Comparison of ENCODE assay signal across 1 cellular context in the genomic region with DNA sequence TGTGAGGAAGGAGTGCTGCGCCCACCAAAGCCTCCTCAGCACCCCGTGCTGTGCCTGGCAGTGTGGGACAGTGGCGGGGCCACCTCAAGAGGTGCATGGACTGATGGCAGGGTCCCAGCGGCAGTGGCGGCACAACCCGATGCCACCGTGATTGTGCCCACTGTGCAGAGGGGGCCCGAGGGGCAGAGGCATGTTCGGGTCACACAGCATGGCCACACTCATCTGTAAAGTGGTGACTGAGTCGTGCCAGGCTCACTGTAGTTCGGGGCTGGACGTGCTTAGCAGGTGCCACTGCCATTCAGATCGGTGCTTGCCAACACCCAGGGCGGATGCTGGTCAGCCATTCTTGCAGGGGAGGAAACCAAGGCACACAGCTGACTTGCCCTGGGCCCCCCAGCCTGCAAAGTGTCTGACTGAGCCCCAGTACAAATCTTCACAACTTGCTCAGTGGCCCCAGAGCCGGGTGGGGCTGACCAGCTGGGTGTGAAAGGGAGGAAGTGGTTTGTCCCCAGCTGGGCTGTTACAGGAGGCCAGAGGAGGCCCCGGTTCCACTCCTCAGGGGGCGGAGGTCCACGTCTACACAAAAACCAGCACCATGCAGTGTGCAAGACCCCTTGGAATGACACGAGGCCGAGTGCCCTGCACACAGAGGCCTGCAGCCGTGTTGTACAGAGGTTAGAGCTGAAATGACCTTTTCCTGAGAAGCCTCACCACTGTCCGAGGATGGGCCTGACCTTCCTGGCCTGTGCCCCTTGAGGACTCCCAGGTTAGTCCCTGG.
TF ChIP-seq lines count a peak whose summit lies in the region.

No MANE protein-coding gene starts in this region.

TF ChIP-seq in GM12878, 131 proteins besides CTCF, POLR2A, EP300 and RAD21 (continued from another document and continues in another):
- TF ChIP-seq, protein P1, sequence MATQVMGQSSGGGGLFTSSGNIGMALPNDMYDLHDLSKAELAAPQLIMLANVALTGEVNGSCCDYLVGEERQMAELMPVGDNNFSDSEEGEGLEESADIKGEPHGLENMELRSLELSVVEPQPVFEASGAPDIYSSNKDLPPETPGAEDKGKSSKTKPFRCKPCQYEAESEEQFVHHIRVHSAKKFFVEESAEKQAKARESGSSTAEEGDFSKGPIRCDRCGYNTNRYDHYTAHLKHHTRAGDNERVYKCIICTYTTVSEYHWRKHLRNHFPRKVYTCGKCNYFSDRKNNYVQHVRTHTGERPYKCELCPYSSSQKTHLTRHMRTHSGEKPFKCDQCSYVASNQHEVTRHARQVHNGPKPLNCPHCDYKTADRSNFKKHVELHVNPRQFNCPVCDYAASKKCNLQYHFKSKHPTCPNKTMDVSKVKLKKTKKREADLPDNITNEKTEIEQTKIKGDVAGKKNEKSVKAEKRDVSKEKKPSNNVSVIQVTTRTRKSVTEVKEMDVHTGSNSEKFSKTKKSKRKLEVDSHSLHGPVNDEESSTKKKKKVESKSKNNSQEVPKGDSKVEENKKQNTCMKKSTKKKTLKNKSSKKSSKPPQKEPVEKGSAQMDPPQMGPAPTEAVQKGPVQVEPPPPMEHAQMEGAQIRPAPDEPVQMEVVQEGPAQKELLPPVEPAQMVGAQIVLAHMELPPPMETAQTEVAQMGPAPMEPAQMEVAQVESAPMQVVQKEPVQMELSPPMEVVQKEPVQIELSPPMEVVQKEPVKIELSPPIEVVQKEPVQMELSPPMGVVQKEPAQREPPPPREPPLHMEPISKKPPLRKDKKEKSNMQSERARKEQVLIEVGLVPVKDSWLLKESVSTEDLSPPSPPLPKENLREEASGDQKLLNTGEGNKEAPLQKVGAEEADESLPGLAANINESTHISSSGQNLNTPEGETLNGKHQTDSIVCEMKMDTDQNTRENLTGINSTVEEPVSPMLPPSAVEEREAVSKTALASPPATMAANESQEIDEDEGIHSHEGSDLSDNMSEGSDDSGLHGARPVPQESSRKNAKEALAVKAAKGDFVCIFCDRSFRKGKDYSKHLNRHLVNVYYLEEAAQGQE (IDR thresholded peaks at IDR 0.05; ENCODE audit: low read depth, low read length): no peak
- TF ChIP-seq CEBPB (IDR thresholded peaks at IDR 0.05; ENCODE audit: borderline replicate concordance in 1 of 2, low read depth in 2 of 2, low read length in 2 of 2) (no peak), SIN3A (IDR thresholded peaks at IDR 0.05; ENCODE audit: low read depth, low read length) (0 out of 2 replicates have a peak, but pooled peaks have one; percentile 14), SMAD5 (IDR thresholded peaks at IDR 0.05; ENCODE audit: low read depth) (no peak), YY1 (IDR thresholded peaks at IDR 0.05; ENCODE audit: low read depth, low read length) (no peak), ASH2L (IDR thresholded peaks at IDR 0.05; ENCODE audit: borderline replicate concordance, low read depth) (no peak), RUNX3 (IDR thresholded peaks at IDR 0.05; ENCODE audit: low read length) (peak; percentile 76), BACH1 (IDR thresholded peaks at IDR 0.05; ENCODE audit: borderline replicate concordance) (no peak), SUZ12 (IDR thresholded peaks at IDR 0.05; ENCODE audit: unreplicated experiment) (no peak), HDAC6 (IDR thresholded peaks at IDR 0.05; ENCODE audit: unreplicated experiment) (no peak), RCOR1 (conservative IDR thresholded peaks at IDR 0.05; ENCODE audit: low read depth, low read length) (no peak), ZNF384 (IDR thresholded peaks at IDR 0.05; ENCODE audit: borderline replicate concordance, low read depth, low read length) (no peak), CHD1 (IDR thresholded peaks at IDR 0.05; ENCODE audit: low read depth, low read length) (no peak), MYC (IDR thresholded peaks at IDR 0.05; ENCODE audit: insufficient read depth, insufficient read length, insufficient replicate concordance, low read length, severe bottlenecking) (no peak), SMARCA5 (IDR thresholded peaks at IDR 0.05) (no peak), GATAD2B (conservative IDR thresholded peaks at IDR 0.05; ENCODE audit: low read depth) (0 out of 2 replicates have a peak, but pooled peaks have one; percentile 6), ETV6 (conservative IDR thresholded peaks at IDR 0.05 in 1 of 2, IDR thresholded peaks at IDR 0.05 in 1 of 2; ENCODE audit: borderline replicate concordance in 1 of 2, low read depth in 1 of 2) (0 out of 4 replicates have a peak, but pooled peaks of 1 of the 2 experiments have one; percentile 37)
- TF ChIP-seq, protein P2, sequence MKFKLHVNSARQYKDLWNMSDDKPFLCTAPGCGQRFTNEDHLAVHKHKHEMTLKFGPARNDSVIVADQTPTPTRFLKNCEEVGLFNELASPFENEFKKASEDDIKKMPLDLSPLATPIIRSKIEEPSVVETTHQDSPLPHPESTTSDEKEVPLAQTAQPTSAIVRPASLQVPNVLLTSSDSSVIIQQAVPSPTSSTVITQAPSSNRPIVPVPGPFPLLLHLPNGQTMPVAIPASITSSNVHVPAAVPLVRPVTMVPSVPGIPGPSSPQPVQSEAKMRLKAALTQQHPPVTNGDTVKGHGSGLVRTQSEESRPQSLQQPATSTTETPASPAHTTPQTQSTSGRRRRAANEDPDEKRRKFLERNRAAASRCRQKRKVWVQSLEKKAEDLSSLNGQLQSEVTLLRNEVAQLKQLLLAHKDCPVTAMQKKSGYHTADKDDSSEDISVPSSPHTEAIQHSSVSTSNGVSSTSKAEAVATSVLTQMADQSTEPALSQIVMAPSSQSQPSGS (IDR thresholded peaks at IDR 0.05; ENCODE audit: low read length): no peak
- TF ChIP-seq, protein P3, sequence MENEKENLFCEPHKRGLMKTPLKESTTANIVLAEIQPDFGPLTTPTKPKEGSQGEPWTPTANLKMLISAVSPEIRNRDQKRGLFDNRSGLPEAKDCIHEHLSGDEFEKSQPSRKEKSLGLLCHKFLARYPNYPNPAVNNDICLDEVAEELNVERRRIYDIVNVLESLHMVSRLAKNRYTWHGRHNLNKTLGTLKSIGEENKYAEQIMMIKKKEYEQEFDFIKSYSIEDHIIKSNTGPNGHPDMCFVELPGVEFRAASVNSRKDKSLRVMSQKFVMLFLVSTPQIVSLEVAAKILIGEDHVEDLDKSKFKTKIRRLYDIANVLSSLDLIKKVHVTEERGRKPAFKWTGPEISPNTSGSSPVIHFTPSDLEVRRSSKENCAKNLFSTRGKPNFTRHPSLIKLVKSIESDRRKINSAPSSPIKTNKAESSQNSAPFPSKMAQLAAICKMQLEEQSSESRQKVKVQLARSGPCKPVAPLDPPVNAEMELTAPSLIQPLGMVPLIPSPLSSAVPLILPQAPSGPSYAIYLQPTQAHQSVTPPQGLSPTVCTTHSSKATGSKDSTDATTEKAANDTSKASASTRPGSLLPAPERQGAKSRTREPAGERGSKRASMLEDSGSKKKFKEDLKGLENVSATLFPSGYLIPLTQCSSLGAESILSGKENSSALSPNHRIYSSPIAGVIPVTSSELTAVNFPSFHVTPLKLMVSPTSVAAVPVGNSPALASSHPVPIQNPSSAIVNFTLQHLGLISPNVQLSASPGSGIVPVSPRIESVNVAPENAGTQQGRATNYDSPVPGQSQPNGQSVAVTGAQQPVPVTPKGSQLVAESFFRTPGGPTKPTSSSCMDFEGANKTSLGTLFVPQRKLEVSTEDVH (IDR thresholded peaks at IDR 0.05; ENCODE audit: low read depth, partially characterized antibody): no peak
- TF ChIP-seq, protein P4, sequence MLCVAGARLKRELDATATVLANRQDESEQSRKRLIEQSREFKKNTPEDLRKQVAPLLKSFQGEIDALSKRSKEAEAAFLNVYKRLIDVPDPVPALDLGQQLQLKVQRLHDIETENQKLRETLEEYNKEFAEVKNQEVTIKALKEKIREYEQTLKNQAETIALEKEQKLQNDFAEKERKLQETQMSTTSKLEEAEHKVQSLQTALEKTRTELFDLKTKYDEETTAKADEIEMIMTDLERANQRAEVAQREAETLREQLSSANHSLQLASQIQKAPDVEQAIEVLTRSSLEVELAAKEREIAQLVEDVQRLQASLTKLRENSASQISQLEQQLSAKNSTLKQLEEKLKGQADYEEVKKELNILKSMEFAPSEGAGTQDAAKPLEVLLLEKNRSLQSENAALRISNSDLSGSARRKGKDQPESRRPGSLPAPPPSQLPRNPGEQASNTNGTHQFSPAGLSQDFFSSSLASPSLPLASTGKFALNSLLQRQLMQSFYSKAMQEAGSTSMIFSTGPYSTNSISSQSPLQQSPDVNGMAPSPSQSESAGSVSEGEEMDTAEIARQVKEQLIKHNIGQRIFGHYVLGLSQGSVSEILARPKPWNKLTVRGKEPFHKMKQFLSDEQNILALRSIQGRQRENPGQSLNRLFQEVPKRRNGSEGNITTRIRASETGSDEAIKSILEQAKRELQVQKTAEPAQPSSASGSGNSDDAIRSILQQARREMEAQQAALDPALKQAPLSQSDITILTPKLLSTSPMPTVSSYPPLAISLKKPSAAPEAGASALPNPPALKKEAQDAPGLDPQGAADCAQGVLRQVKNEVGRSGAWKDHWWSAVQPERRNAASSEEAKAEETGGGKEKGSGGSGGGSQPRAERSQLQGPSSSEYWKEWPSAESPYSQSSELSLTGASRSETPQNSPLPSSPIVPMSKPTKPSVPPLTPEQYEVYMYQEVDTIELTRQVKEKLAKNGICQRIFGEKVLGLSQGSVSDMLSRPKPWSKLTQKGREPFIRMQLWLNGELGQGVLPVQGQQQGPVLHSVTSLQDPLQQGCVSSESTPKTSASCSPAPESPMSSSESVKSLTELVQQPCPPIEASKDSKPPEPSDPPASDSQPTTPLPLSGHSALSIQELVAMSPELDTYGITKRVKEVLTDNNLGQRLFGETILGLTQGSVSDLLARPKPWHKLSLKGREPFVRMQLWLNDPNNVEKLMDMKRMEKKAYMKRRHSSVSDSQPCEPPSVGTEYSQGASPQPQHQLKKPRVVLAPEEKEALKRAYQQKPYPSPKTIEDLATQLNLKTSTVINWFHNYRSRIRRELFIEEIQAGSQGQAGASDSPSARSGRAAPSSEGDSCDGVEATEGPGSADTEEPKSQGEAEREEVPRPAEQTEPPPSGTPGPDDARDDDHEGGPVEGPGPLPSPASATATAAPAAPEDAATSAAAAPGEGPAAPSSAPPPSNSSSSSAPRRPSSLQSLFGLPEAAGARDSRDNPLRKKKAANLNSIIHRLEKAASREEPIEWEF (IDR thresholded peaks at IDR 0.05; ENCODE audit: insufficient replicate concordance, low read depth, low read length): no peak
- TF ChIP-seq, protein P5, sequence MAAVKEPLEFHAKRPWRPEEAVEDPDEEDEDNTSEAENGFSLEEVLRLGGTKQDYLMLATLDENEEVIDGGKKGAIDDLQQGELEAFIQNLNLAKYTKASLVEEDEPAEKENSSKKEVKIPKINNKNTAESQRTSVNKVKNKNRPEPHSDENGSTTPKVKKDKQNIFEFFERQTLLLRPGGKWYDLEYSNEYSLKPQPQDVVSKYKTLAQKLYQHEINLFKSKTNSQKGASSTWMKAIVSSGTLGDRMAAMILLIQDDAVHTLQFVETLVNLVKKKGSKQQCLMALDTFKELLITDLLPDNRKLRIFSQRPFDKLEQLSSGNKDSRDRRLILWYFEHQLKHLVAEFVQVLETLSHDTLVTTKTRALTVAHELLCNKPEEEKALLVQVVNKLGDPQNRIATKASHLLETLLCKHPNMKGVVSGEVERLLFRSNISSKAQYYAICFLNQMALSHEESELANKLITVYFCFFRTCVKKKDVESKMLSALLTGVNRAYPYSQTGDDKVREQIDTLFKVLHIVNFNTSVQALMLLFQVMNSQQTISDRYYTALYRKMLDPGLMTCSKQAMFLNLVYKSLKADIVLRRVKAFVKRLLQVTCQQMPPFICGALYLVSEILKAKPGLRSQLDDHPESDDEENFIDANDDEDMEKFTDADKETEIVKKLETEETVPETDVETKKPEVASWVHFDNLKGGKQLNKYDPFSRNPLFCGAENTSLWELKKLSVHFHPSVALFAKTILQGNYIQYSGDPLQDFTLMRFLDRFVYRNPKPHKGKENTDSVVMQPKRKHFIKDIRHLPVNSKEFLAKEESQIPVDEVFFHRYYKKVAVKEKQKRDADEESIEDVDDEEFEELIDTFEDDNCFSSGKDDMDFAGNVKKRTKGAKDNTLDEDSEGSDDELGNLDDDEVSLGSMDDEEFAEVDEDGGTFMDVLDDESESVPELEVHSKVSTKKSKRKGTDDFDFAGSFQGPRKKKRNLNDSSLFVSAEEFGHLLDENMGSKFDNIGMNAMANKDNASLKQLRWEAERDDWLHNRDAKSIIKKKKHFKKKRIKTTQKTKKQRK (IDR thresholded peaks at IDR 0.05; ENCODE audit: low read depth, low read length): no peak
- TF ChIP-seq, protein P6, sequence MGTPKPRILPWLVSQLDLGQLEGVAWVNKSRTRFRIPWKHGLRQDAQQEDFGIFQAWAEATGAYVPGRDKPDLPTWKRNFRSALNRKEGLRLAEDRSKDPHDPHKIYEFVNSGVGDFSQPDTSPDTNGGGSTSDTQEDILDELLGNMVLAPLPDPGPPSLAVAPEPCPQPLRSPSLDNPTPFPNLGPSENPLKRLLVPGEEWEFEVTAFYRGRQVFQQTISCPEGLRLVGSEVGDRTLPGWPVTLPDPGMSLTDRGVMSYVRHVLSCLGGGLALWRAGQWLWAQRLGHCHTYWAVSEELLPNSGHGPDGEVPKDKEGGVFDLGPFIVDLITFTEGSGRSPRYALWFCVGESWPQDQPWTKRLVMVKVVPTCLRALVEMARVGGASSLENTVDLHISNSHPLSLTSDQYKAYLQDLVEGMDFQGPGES (IDR thresholded peaks at IDR 0.05): no peak
- TF ChIP-seq, protein P7, sequence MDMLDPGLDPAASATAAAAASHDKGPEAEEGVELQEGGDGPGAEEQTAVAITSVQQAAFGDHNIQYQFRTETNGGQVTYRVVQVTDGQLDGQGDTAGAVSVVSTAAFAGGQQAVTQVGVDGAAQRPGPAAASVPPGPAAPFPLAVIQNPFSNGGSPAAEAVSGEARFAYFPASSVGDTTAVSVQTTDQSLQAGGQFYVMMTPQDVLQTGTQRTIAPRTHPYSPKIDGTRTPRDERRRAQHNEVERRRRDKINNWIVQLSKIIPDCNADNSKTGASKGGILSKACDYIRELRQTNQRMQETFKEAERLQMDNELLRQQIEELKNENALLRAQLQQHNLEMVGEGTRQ (IDR thresholded peaks at IDR 0.05; ENCODE audit: borderline replicate concordance, low read depth, low read length): no peak
- TF ChIP-seq, protein P8, sequence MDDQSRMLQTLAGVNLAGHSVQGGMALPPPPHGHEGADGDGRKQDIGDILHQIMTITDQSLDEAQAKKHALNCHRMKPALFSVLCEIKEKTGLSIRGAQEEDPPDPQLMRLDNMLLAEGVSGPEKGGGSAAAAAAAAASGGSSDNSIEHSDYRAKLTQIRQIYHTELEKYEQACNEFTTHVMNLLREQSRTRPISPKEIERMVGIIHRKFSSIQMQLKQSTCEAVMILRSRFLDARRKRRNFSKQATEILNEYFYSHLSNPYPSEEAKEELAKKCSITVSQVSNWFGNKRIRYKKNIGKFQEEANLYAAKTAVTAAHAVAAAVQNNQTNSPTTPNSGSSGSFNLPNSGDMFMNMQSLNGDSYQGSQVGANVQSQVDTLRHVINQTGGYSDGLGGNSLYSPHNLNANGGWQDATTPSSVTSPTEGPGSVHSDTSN (IDR thresholded peaks at IDR 0.05; ENCODE audit: insufficient replicate concordance, low read depth, low read length): no peak
